Comparison of ENCODE assay signal across 8 cellular contexts in the genomic region with DNA sequence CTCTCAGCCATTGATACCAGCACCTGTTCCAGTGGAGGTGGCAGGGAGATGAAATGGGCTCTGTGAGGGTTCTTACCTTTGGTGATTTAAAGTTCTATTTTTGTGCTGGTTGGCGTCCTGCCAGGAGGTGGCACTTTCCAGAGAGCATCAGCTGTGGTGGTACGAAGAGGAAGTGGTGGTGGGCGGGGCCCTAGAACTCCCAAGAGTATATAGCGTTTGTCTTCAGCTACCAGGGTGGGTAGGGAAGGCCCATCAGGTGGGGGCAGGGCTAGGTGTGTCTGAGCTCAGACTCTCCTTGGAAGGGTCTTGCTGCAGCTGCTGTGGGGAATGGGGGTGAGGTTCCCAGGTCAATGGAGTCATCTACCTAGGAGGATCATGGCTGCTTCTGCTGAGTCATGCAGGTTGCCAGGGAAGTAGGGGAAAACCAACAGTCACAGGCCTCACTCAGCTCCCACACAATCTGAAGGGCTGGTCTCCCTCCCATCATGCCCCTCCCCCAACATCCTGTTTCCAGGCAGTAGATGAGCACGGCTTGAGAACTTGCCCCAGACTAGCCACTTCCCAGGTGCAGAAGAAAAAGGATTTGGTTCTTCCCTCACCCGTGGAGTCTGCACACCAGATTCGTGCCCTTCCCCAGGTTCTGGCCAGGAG. TPM values are rescaled to one million over a fixed set of nuclear protein-coding genes. Genes with fewer than 3 reads are reported as not detected.
DNase-seq lines count a peak whose midpoint lies in the region; FAIRE-seq and TF ChIP-seq lines count a peak whose summit lies in the region.

No MANE protein-coding gene starts in this region.

- H3K27ac Mint-ChIP-seq in osteocyte (ENCODE audit: unreplicated experiment): no peak overlapping the region

- no peak overlapping the region for H3K27ac ChIP-seq in vagina

- H3K4me3 Mint-ChIP-seq in osteocyte (ENCODE audit: unreplicated experiment): no peak overlapping the region

- no peaks in the 10 kb centered on the region for H3K9me3 ChIP-seq in vagina

- no peak overlapping the region for H3K4me3 ChIP-seq in vagina

- DNase-seq in GM19239 (ENCODE audit: insufficient read length, low spot score): no peak
- peak; percentile 56 for DNase-seq in NCI-H226
- peak; percentile 11 for DNase-seq in activated naive CD4-positive, alpha-beta T cell treated with Interleukin-2 at 50 U/mL for 16 hours
- DNase-seq in stimulated activated CD4-positive, alpha-beta T cell treated with anti-CD3 and anti-CD28 coated beads, Interleukin-4, amount 100 ng/mL, for 48 hours (ENCODE audit: low read depth in 2 of 2): peak; percentile 10 to 13
- DNase-seq in GM10266 (ENCODE audit: extremely low spot score): no peak
- no peak for DNase-seq in SK-N-DZ (ENCODE audit: low spot score)
- DNase-seq in vagina (ENCODE audit: extremely low spot score in 2 of 2): no peak
- no peak for DNase-seq in osteocyte (ENCODE audit: extremely low spot score, unreplicated experiment)

- H3K9me3 Mint-ChIP-seq in osteocyte (ENCODE audit: unreplicated experiment): peaks cover 23% of the 10 kb centered on the region

- intact Hi-C loops in vagina (cut with DNase I): no loop called here

- no peaks in the 10 kb centered on the region for H3K27me3 ChIP-seq in vagina

- TF ChIP-seq CTCF in GM10266 (IDR thresholded peaks at IDR 0.05; ENCODE audit: control insufficient read depth, insufficient read depth, low read depth, missing control alignments): no peak
- TF ChIP-seq CTCF in vagina (IDR thresholded peaks at IDR 0.05): no peak
- TF ChIP-seq CTCF in osteocyte (IDR thresholded peaks at IDR 0.05): no peak

- TF ChIP-seq POLR2A in vagina (IDR thresholded peaks at IDR 0.05): no peak

- H3K36me3 ChIP-seq in vagina: no peaks in the 10 kb centered on the region

- peaks cover 17% of the 10 kb centered on the region for H3K4me1 Mint-ChIP-seq in osteocyte (ENCODE audit: unreplicated experiment)

- H3K36me3 Mint-ChIP-seq in osteocyte (ENCODE audit: unreplicated experiment): peaks cover 2% of the 10 kb centered on the region

- peak; percentile 79 for FAIRE-seq in GM19239 (lab: Jason Lieb, UNC)

- no peaks in the 10 kb centered on the region for H3K4me1 ChIP-seq in vagina

- H3K27me3 Mint-ChIP-seq in osteocyte (ENCODE audit: unreplicated experiment): no peaks in the 10 kb centered on the region

RNA-seq across cellular contexts. Expression of a gene that starts 46.6 kb away (rescaled TPM):
- 1.2 and 2.2 TPM in 2 replicates for polyA plus RNA-seq in SK-N-DZ (2014; cell fraction: cytosol; rRNA removed)
- polyA plus RNA-seq in SK-N-DZ (2014; cell fraction: nucleus; rRNA removed): 0.21 and 1.8 TPM in 2 replicates
- total RNA-seq in vagina: 16.0 TPM
- 8.0 and 8.2 TPM in 2 replicates for total RNA-seq in osteocyte

Comparison
In these comparisons a context has a peak if more than half of its experiments do, and no peak if none do; other contexts are left out.
1. DNase-seq: peak in NCI-H226 (single experiment), activated naive CD4-positive, alpha-beta T cell treated with Interleukin-2 at 50 U/mL for 16 hours (single experiment) and stimulated activated CD4-positive, alpha-beta T cell treated with anti-CD3 and anti-CD28 coated beads, Interleukin-4, amount 100 ng/mL, for 48 hours (2 of 2); none in GM19239 (single experiment), GM10266 (single experiment), SK-N-DZ (single experiment), vagina (0 of 2) and osteocyte (single experiment).